Comparison of ENCODE assay signal across 1 cellular context in the genomic region with DNA sequence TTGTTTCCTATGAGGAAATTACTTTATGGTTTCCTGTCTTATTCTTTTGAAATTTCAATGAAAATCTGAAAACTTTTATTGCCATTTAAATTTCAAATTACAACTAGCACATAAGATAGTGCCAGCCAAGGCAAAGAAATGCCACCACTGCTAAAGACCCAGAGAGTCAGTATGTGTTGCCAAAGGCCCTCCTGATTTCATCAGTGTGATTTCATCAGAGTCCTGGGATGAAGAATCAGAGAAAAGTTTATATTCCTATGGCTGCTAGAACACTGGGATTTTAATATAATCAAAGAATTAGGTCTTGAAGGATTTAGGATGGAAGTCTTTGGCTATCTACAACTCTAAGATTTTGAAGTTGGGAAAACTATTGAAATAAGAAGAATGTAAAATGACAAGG.
TF ChIP-seq lines count a peak whose summit lies in the region.

No MANE protein-coding gene starts in this region.

TF ChIP-seq in GM23338, 12 proteins besides CTCF, POLR2A, EP300 and RAD21:
- TF ChIP-seq, protein P1, sequence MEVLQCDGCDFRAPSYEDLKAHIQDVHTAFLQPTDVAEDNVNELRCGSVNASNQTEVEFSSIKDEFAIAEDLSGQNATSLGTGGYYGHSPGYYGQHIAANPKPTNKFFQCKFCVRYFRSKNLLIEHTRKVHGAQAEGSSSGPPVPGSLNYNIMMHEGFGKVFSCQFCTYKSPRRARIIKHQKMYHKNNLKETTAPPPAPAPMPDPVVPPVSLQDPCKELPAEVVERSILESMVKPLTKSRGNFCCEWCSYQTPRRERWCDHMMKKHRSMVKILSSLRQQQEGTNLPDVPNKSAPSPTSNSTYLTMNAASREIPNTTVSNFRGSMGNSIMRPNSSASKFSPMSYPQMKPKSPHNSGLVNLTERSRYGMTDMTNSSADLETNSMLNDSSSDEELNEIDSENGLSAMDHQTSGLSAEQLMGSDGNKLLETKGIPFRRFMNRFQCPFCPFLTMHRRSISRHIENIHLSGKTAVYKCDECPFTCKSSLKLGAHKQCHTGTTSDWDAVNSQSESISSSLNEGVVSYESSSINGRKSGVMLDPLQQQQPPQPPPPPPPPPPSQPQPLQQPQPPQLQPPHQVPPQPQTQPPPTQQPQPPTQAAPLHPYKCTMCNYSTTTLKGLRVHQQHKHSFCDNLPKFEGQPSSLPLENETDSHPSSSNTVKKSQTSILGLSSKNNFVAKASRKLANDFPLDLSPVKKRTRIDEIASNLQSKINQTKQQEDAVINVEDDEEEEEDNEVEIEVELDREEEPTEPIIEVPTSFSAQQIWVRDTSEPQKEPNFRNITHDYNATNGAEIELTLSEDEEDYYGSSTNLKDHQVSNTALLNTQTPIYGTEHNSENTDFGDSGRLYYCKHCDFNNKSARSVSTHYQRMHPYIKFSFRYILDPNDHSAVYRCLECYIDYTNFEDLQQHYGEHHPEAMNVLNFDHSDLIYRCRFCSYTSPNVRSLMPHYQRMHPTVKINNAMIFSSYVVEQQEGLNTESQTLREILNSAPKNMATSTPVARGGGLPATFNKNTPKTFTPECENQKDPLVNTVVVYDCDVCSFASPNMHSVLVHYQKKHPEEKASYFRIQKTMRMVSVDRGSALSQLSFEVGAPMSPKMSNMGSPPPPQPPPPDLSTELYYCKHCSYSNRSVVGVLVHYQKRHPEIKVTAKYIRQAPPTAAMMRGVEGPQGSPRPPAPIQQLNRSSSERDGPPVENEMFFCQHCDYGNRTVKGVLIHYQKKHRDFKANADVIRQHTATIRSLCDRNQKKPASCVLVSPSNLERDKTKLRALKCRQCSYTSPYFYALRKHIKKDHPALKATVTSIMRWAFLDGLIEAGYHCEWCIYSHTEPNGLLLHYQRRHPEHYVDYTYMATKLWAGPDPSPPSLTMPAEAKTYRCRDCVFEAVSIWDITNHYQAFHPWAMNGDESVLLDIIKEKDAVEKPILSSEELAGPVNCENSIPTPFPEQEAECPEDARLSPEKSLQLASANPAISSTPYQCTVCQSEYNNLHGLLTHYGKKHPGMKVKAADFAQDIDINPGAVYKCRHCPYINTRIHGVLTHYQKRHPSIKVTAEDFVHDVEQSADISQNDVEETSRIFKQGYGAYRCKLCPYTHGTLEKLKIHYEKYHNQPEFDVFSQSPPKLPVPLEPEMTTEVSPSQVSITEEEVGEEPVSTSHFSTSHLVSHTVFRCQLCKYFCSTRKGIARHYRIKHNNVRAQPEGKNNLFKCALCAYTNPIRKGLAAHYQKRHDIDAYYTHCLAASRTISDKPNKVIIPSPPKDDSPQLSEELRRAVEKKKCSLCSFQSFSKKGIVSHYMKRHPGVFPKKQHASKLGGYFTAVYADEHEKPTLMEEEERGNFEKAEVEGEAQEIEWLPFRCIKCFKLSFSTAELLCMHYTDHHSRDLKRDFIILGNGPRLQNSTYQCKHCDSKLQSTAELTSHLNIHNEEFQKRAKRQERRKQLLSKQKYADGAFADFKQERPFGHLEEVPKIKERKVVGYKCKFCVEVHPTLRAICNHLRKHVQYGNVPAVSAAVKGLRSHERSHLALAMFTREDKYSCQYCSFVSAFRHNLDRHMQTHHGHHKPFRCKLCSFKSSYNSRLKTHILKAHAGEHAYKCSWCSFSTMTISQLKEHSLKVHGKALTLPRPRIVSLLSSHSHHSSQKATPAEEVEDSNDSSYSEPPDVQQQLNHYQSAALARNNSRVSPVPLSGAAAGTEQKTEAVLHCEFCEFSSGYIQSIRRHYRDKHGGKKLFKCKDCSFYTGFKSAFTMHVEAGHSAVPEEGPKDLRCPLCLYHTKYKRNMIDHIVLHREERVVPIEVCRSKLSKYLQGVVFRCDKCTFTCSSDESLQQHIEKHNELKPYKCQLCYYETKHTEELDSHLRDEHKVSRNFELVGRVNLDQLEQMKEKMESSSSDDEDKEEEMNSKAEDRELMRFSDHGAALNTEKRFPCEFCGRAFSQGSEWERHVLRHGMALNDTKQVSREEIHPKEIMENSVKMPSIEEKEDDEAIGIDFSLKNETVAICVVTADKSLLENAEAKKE (CRISPR knock-in tag; IDR thresholded peaks at IDR 0.05), result no peak
- TF ChIP-seq CREB1 (CRISPR knock-in tag; IDR thresholded peaks at IDR 0.05; ENCODE audit: low read depth), result no peak
- TF ChIP-seq, protein P2, sequence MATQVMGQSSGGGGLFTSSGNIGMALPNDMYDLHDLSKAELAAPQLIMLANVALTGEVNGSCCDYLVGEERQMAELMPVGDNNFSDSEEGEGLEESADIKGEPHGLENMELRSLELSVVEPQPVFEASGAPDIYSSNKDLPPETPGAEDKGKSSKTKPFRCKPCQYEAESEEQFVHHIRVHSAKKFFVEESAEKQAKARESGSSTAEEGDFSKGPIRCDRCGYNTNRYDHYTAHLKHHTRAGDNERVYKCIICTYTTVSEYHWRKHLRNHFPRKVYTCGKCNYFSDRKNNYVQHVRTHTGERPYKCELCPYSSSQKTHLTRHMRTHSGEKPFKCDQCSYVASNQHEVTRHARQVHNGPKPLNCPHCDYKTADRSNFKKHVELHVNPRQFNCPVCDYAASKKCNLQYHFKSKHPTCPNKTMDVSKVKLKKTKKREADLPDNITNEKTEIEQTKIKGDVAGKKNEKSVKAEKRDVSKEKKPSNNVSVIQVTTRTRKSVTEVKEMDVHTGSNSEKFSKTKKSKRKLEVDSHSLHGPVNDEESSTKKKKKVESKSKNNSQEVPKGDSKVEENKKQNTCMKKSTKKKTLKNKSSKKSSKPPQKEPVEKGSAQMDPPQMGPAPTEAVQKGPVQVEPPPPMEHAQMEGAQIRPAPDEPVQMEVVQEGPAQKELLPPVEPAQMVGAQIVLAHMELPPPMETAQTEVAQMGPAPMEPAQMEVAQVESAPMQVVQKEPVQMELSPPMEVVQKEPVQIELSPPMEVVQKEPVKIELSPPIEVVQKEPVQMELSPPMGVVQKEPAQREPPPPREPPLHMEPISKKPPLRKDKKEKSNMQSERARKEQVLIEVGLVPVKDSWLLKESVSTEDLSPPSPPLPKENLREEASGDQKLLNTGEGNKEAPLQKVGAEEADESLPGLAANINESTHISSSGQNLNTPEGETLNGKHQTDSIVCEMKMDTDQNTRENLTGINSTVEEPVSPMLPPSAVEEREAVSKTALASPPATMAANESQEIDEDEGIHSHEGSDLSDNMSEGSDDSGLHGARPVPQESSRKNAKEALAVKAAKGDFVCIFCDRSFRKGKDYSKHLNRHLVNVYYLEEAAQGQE (IDR thresholded peaks at IDR 0.05; ENCODE audit: unreplicated experiment), result no peak
- no peak for TF ChIP-seq ZNF114 (CRISPR knock-in tag; IDR thresholded peaks at IDR 0.05)
- TF ChIP-seq ZNF331 (CRISPR knock-in tag; IDR thresholded peaks at IDR 0.05; ENCODE audit: low read depth), result no peak
- TF ChIP-seq STAT1 (IDR thresholded peaks at IDR 0.05; ENCODE audit: unreplicated experiment), result no peak
- TF ChIP-seq, protein P3, sequence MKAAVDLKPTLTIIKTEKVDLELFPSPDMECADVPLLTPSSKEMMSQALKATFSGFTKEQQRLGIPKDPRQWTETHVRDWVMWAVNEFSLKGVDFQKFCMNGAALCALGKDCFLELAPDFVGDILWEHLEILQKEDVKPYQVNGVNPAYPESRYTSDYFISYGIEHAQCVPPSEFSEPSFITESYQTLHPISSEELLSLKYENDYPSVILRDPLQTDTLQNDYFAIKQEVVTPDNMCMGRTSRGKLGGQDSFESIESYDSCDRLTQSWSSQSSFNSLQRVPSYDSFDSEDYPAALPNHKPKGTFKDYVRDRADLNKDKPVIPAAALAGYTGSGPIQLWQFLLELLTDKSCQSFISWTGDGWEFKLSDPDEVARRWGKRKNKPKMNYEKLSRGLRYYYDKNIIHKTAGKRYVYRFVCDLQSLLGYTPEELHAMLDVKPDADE (IDR thresholded peaks at IDR 0.05), result no peak
- TF ChIP-seq POLR2AphosphoS5 (IDR thresholded peaks at IDR 0.05; ENCODE audit: low read depth), result no peak
